8 cellular contexts compared by ENCODE assay signal in genomic region chr5:424259-425110, GRCh38.
DNase-seq lines count a peak whose midpoint lies in the region; ATAC-seq and TF ChIP-seq lines count a peak whose summit lies in the region.

No MANE protein-coding gene starts in this region.

- ATAC-seq in GM19025 (IDR thresholded peaks at IDR 0.05; ENCODE audit: low read depth, unreplicated experiment) (peak; percentile 86), HG02981 (IDR thresholded peaks at IDR 0.05; ENCODE audit: unreplicated experiment) (peak; percentile 86)

- DNase-seq in AG08395 (ENCODE audit: low spot score) (peak; percentile 66), SKM-1 (lab: John Stamatoyannopoulos, UW; ENCODE audit: unreplicated experiment) (peak; percentile 10), HuH-7.5 (ENCODE audit: low spot score) (no peak), T-helper 9 cell (no peak), WERI-Rb-1 (no peak)
- DNase-seq in NK-92 treated with Interleukin-12 subunit alpha and Interleukin-12 subunit beta, amount 100 ng/mL, for 24 hours (lab: John Stamatoyannopoulos, UW) = no peak

- no peak overlapping the region for H3K4me3 ChIP-seq in WERI-Rb-1 (ENCODE audit: low read depth, low read length)

- H3K27ac ChIP-seq in WERI-Rb-1 = no peak overlapping the region

- no peaks in the 10 kb centered on the region for H3K36me3 ChIP-seq in WERI-Rb-1

- no peaks in the 10 kb centered on the region for H3K27me3 ChIP-seq in WERI-Rb-1 (ENCODE audit: insufficient read depth, low read depth, severe bottlenecking)

- H3K9me3 ChIP-seq in WERI-Rb-1 (ENCODE audit: severe bottlenecking) = no peaks in the 10 kb centered on the region

- TF ChIP-seq CTCF in WERI-Rb-1 (IDR thresholded peaks at IDR 0.05; ENCODE audit: low read depth, low read length) = no peak

Comparison
In these comparisons a context has a peak if more than half of its experiments do, and no peak if none do; other contexts are left out.
1. DNase-seq: peak in AG08395 (single experiment) and SKM-1 (single experiment); none in NK-92 treated with Interleukin-12 subunit alpha and Interleukin-12 subunit beta, amount 100 ng/mL, for 24 hours (single experiment), HuH-7.5 (single experiment), T-helper 9 cell (single experiment) and WERI-Rb-1 (single experiment).